In genomic region chr1:215321802-215322201, GRCh38 we compare ENCODE assay signal across 23 cellular contexts.
DNase-seq lines count a peak whose midpoint lies in the region; ATAC-seq and TF ChIP-seq lines count a peak whose summit lies in the region.
"Had no signal": no experiment of that assay in that cellular context is flagged by ENCODE, and none has a peak within 500 bp of the region (broad histone marks: within the 10 kb centered on the region; RNA-seq: fewer than 3 reads in every experiment).

No MANE protein-coding gene starts in this region.

- no peaks in the 10 kb centered on the region for H3K4me1 Mint-ChIP-seq in effector memory CD8-positive, alpha-beta T cell (ENCODE audit: low read depth in 2 of 2)
- H3K4me1 Mint-ChIP-seq: CD4-positive, alpha-beta memory T cell; H9 had no signal

- H3K4me3 ChIP-seq in GM23248 (no peak overlapping the region), adipocyte (ENCODE audit: low read length) (no peak overlapping the region), foreskin fibroblast (ENCODE audit: low read depth in 1 of 2, low read length in 2 of 2) (no peak overlapping the region)
- H3K4me3 ChIP-seq: BLaER1 had no signal

- no peaks in the 10 kb centered on the region for H3K36me3 Mint-ChIP-seq in effector memory CD8-positive, alpha-beta T cell (ENCODE audit: insufficient read depth)
- H3K36me3 Mint-ChIP-seq: CD4-positive, alpha-beta memory T cell had no signal

- no peaks in the 10 kb centered on the region for H3F3A ChIP-seq in GM23248 (ENCODE audit: insufficient read depth)

- DNase-seq in GM23248 (peak; percentile 11), adipocyte (ENCODE audit: low read depth) (peak; percentile 6), foreskin fibroblast (peak; percentile 1 to 7), renal cortical epithelial cell (ENCODE audit: low read depth) (peak; percentile 6), OCI-M2 (lab: John Stamatoyannopoulos, UW; ENCODE audit: unreplicated experiment) (no peak), NCI-H1694 treated with DMSO at 0.1 percent for 48 hours (lab: John Stamatoyannopoulos, UW) (no peak)
- no peak for DNase-seq in effector memory CD8-positive, alpha-beta T cell
- DNase-seq: Calu3; CD4-positive, alpha-beta memory T cell; DMS53; H9; IMR-90; MM.1S; NCI-H1092; NCI-H146; NCI-H2107; NCI-H510A; NCI-H748 treated with DMSO at 0.1 percent for 48 hours; NK-92 treated with Interleukin-12 subunit alpha and Interleukin-12 subunit beta, amount 100 ng/mL, for 24 hours; RPMI8226; SHP77 treated with DMSO at 0.1 percent for 48 hours had no signal

- H3K9ac ChIP-seq in GM23248 (no peak overlapping the region), adipocyte (ENCODE audit: low read length) (no peak overlapping the region)
- H3K9ac ChIP-seq: BLaER1 had no signal

- no peak overlapping the region for H2AFZ ChIP-seq in GM23248

- no peak overlapping the region for H3K4me2 ChIP-seq in GM23248 (ENCODE audit: unreplicated experiment)
- H3K4me2 ChIP-seq: BLaER1 had no signal

- H3K27me3 ChIP-seq in GM23248 (replicated peaks; ENCODE audit: insufficient read depth) (no peaks in the 10 kb centered on the region), adipocyte (replicated peaks; ENCODE audit: control insufficient read depth, insufficient read depth, low read length) (no peaks in the 10 kb centered on the region)
- H3K27me3 ChIP-seq: BLaER1 had no signal

- no peaks in the 10 kb centered on the region for H3K36me3 ChIP-seq in GM23248 (ENCODE audit: low read depth)
- H3K36me3 ChIP-seq in adipocyte (ENCODE audit: control insufficient read depth, insufficient read depth, low read length, severe bottlenecking), result no peaks in the 10 kb centered on the region
- H3K36me3 ChIP-seq: BLaER1 had no signal

- no peaks in the 10 kb centered on the region for H3K9me2 ChIP-seq in GM23248 (ENCODE audit: insufficient read depth)

- no peak for TF ChIP-seq CTCF in foreskin fibroblast (IDR thresholded peaks at IDR 0.05; ENCODE audit: low read depth, low read length)

- peaks cover 3 to 23% of the 10 kb centered on the region in 2 donors for H3K9me3 Mint-ChIP-seq in effector memory CD8-positive, alpha-beta T cell

- H3K27ac ChIP-seq in GM23248, result no peak overlapping the region
- H3K27ac ChIP-seq: BLaER1 had no signal

- no peaks in the 10 kb centered on the region for H3K27me3 Mint-ChIP-seq in effector memory CD8-positive, alpha-beta T cell
- H3K27me3 Mint-ChIP-seq: CD4-positive, alpha-beta memory T cell had no signal

- H4K20me1 ChIP-seq in GM23248 (ENCODE audit: insufficient read depth), result no peaks in the 10 kb centered on the region
- H4K20me1 ChIP-seq: BLaER1 had no signal

- H3K27ac Mint-ChIP-seq in effector memory CD8-positive, alpha-beta T cell, result no peak overlapping the region
- H3K27ac Mint-ChIP-seq: CD4-positive, alpha-beta memory T cell; H9 had no signal

- in situ Hi-C loops in GM23248 (cut with MboI), result no loop called here

- ATAC-seq in effector memory CD8-positive, alpha-beta T cell (replicated peaks), result no peak
- ATAC-seq: SK-N-SH treated with all-trans-retinoic acid at 6 μM for 48 hours had no signal

- H3K4me3 Mint-ChIP-seq in effector memory CD8-positive, alpha-beta T cell, result no peak overlapping the region
- H3K4me3 Mint-ChIP-seq: CD4-positive, alpha-beta memory T cell; H9 had no signal

- no peaks in the 10 kb centered on the region for H3K9me3 ChIP-seq in GM23248 (ENCODE audit: low read depth)
- peaks cover 5% of the 10 kb centered on the region for H3K9me3 ChIP-seq in adipocyte (ENCODE audit: control insufficient read depth, low read length)

- WGBS in GM23248 (ENCODE audit: low coverage in 1 of 2, low lambda C conversion rate in 2 of 2, missing lambda C conversion rate in 2 of 2), 2 experiments, result 67 to 87% methylated on average over 1 of the region's 1 CpG

- no peaks in the 10 kb centered on the region for H3K4me1 ChIP-seq in GM23248 (ENCODE audit: insufficient read depth)
- peaks cover 2% of the 10 kb centered on the region for H3K4me1 ChIP-seq in adipocyte (ENCODE audit: control insufficient read depth, insufficient read depth, low read length)
- H3K4me1 ChIP-seq: BLaER1 had no signal

- no peaks in the 10 kb centered on the region for H3K79me2 ChIP-seq in GM23248 (ENCODE audit: insufficient read depth)

Comparison
In these comparisons a context has a peak if more than half of its experiments do, and no peak if none do; other contexts are left out.
1. DNase-seq: peak in GM23248 (single experiment), adipocyte (single experiment), foreskin fibroblast (2 of 2) and renal cortical epithelial cell (single experiment); none in effector memory CD8-positive, alpha-beta T cell (0 of 3), OCI-M2 (single experiment) and NCI-H1694 treated with DMSO at 0.1 percent for 48 hours (single experiment).